Comparison of ENCODE assay signal across 8 cellular contexts in the genomic region with DNA sequence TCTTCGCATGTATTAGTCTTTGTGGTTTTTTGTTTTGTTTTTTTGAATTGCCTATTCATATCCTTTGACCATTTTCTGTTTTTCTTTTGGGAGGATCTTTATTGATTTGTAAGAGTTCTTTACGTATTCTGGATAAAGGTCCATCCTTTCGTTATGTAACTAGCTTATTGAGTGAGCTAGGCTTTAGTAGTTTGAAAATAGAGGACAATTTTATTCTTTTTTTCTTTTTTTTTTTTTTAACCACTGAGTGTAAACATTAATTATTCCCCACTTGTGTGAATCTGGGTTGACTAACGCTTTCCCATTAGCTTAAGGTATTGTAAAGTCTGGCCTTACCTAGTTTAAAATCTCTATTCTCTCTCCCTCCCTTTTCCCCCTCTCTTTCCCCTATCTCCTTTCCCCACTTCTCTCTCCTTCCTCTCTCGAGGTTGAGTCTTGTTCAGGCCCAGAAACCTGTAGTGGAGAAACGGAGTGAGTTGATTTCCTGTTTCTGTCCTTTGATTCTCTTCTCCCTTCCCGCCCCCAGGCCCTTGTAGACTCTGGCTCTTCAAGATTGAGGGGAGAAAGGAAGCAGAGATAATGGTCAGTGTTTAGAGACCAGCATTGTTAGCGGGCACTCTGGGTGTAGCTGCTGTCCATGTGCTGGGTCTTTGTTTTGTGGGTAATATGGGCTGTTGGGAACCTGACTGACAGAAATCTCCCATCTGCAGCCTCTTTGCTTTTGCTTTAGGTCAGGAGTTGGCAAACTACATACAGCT. TPM values are rescaled to one million over a fixed set of nuclear protein-coding genes. Genes with fewer than 3 reads are reported as not detected.
DNase-seq lines count a peak whose midpoint lies in the region; ATAC-seq and TF ChIP-seq lines count a peak whose summit lies in the region.

No MANE protein-coding gene starts in this region.

- H3K4me3 Mint-ChIP-seq in T-helper 17 cell (peak overlapping the region; percentile 96), endothelial cell (ENCODE audit: unreplicated experiment) (peak overlapping the region; percentile 97)
- H3K4me3 Mint-ChIP-seq in naive thymus-derived CD4-positive, alpha-beta T cell, result peak overlapping the region; percentile 90 to 100 (median 96)

- no peaks in the 10 kb centered on the region for H3K9me3 Mint-ChIP-seq in endothelial cell (ENCODE audit: unreplicated experiment)
- peaks cover 0 to 5% (median 0%) of the 10 kb centered on the region in 11 donors for H3K9me3 Mint-ChIP-seq in naive thymus-derived CD4-positive, alpha-beta T cell

- H3K27me3 ChIP-seq in naive thymus-derived CD4-positive, alpha-beta T cell (ENCODE audit: control insufficient read depth in 2 of 2, insufficient read depth in 2 of 2, low read length in 2 of 2), result no peaks in the 10 kb centered on the region

- no peak for TF ChIP-seq CTCF in endothelial cell (IDR thresholded peaks at IDR 0.05; ENCODE audit: unreplicated experiment)

- H3K4me1 ChIP-seq in naive thymus-derived CD4-positive, alpha-beta T cell (ENCODE audit: control insufficient read depth in 2 of 2, insufficient read depth in 2 of 2, low read length in 2 of 2), result peaks cover 11 to 26% of the 10 kb centered on the region in 2 donors

- H3K36me3 Mint-ChIP-seq in T-helper 17 cell (ENCODE audit: low read depth), result peaks cover 5% of the 10 kb centered on the region
- H3K36me3 Mint-ChIP-seq in endothelial cell (ENCODE audit: low read depth, unreplicated experiment), result peaks cover 13% of the 10 kb centered on the region
- H3K36me3 Mint-ChIP-seq in naive thymus-derived CD4-positive, alpha-beta T cell, result peaks cover 4 to 28% (median 14%) of the 10 kb centered on the region in 5 donors

- DNase-seq in DMS153 (lab: John Stamatoyannopoulos, UW) (peak; percentile 4), DMS153 treated with DMSO at 0.1 percent for 48 hours (lab: John Stamatoyannopoulos, UW; ENCODE audit: unreplicated experiment) (no peak), T-helper 17 cell (no peak), endothelial cell (ENCODE audit: low spot score) (peak; percentile 43), T1000 (lab: John Stamatoyannopoulos, UW) (no peak)
- peak in 3 of 9 donors; percentile 15 to 19 (median 16) for DNase-seq in naive thymus-derived CD4-positive, alpha-beta T cell

- H3K27me3 Mint-ChIP-seq in T-helper 17 cell, result no peaks in the 10 kb centered on the region
- peaks cover 7% of the 10 kb centered on the region for H3K27me3 Mint-ChIP-seq in endothelial cell (ENCODE audit: unreplicated experiment)
- H3K27me3 Mint-ChIP-seq in naive thymus-derived CD4-positive, alpha-beta T cell, result no peaks in the 10 kb centered on the region

- CTCF ChIA-PET in naive thymus-derived CD4-positive, alpha-beta T cell (lab: Charles Lee), result interaction anchor here (0.6 to 3.3 kb wide), 5 partner anchors 9 to 59 kb away, joined by 3 to 34 read pairs (median 4); no protein-coding TSS in a partner anchor

- H3K4me1 Mint-ChIP-seq in T-helper 17 cell, result peaks cover 35% of the 10 kb centered on the region
- H3K4me1 Mint-ChIP-seq in endothelial cell (ENCODE audit: unreplicated experiment), result peaks cover 25% of the 10 kb centered on the region
- H3K4me1 Mint-ChIP-seq in naive thymus-derived CD4-positive, alpha-beta T cell, result peaks cover 35 to 52% (median 39%) of the 10 kb centered on the region in 7 donors

- POLR2A ChIA-PET in naive thymus-derived CD4-positive, alpha-beta T cell (lab: Charles Lee), result interaction anchor here (0.7 to 13.6 kb wide), 21 partner anchors 9 to 818 kb away, joined by 3 to 361 read pairs (median 8); no protein-coding TSS in a partner anchor

- H3K27ac Mint-ChIP-seq in T-helper 17 cell (peak overlapping the region; percentile 96), endothelial cell (ENCODE audit: unreplicated experiment) (peak overlapping the region; percentile 97)
- peak overlapping the region; percentile 91 to 99 (median 95) for H3K27ac Mint-ChIP-seq in naive thymus-derived CD4-positive, alpha-beta T cell

- H3K9me3 ChIP-seq in KOPT-K1 (ENCODE audit: insufficient read depth, low read length, poor library complexity, severe bottlenecking), result no peaks in the 10 kb centered on the region
- H3K9me3 ChIP-seq in T-helper 17 cell (ENCODE audit: control insufficient read depth, low read length, poor library complexity, severe bottlenecking), result no peaks in the 10 kb centered on the region
- H3K9me3 ChIP-seq in naive thymus-derived CD4-positive, alpha-beta T cell (ENCODE audit: control insufficient read depth in 2 of 3, low read length in 3 of 3), result no peaks in the 10 kb centered on the region

- intact Hi-C loops in naive thymus-derived CD4-positive, alpha-beta T cell (cut with micrococcal nuclease), result loop anchor here (1.0 to 10.0 kb wide), 4 partner anchors 61 to 943 kb away; a partner anchor contains a TSS

- H3K27ac ChIP-seq in KOPT-K1 (ENCODE audit: low read depth, low read length, poor library complexity, severe bottlenecking), result peak overlapping the region; percentile 79
- peak overlapping the region; percentile 93 for H3K27ac ChIP-seq in naive thymus-derived CD4-positive, alpha-beta T cell (ENCODE audit: low read depth, low read length)

- peak overlapping the region; percentile 78 for H3K4me3 ChIP-seq in naive thymus-derived CD4-positive, alpha-beta T cell (ENCODE audit: low read length)

- peaks cover 21% of the 10 kb centered on the region for H3K36me3 ChIP-seq in KOPT-K1 (ENCODE audit: insufficient read depth, low read length)
- peaks cover 0 to 21% (median 0%) of the 10 kb centered on the region in 3 experiments for H3K36me3 ChIP-seq in naive thymus-derived CD4-positive, alpha-beta T cell (ENCODE audit: control insufficient read depth in 2 of 3, insufficient read depth in 3 of 3, low read length in 3 of 3)

- ATAC-seq in T-helper 17 cell (no peak), GM21367 (IDR thresholded peaks at IDR 0.05; ENCODE audit: unreplicated experiment) (no peak)
- no peak for ATAC-seq in naive thymus-derived CD4-positive, alpha-beta T cell

RNA-seq across cellular contexts. Expression of a gene that starts 1.5 kb away (rescaled TPM):
- total RNA-seq in T-helper 17 cell, result 10 to 100 TPM; 45.2 to 51.0 TPM
- 43.0 TPM for total RNA-seq in endothelial cell (ENCODE audit: unreplicated experiment)
- total RNA-seq in naive thymus-derived CD4-positive, alpha-beta T cell, result 100 to 1,000 TPM in 2 of 5 experiments, 10 to 100 TPM in 3; 48.2 to 123 (median 62.0) TPM
- polyA plus RNA-seq in naive thymus-derived CD4-positive, alpha-beta T cell, result 10 to 100 TPM; 29.3 to 54.9 TPM

Comparison
In these comparisons a context has a peak if more than half of its experiments do, and no peak if none do; other contexts are left out.
1. DNase-seq: peak in DMS153 (single experiment) and endothelial cell (single experiment); none in DMS153 treated with DMSO at 0.1 percent for 48 hours (single experiment), T-helper 17 cell (0 of 3) and T1000 (single experiment).
2. Peak in every context shown above with its lines, with median percentiles within 50 percentile points of each other: H3K27ac Mint-ChIP-seq and H3K4me3 Mint-ChIP-seq.